In genomic region chr19:24033962-24034342, GRCh38 we compare ENCODE assay signal across 8 cellular contexts. TPM values are rescaled to one million over a fixed set of nuclear protein-coding genes. Genes with fewer than 3 reads are reported as not detected.
DNase-seq lines count a peak whose midpoint lies in the region; ATAC-seq and TF ChIP-seq lines count a peak whose summit lies in the region.

No MANE protein-coding gene starts in this region.

- TF ChIP-seq CTCF in OCI-LY7 (conservative IDR thresholded peaks at IDR 0.05; ENCODE audit: low read length) (no peak), astrocyte of the cerebellum (IDR thresholded peaks at IDR 0.05; ENCODE audit: low read depth, low read length, missing control alignments) (no peak), psoas muscle (IDR thresholded peaks at IDR 0.05) (no peak)

- peaks cover 0 to 37% (median 33%) of the 10 kb centered on the region in 11 experiments; a peak in 20 of 22 replicates for H3K9me3 ChIP-seq in BLaER1 treated with 17β-estradiol and CSF1 and Interleukin-3, amounts not matched to agents 10 nM and 100 nM (replicated peaks in 1 of 11)
- no peaks in the 10 kb centered on the region for H3K9me3 ChIP-seq in OCI-LY7 (ENCODE audit: low read length)
- H3K9me3 ChIP-seq in psoas muscle: no peaks in the 10 kb centered on the region

- POLR2A ChIA-PET in OCI-LY7 (lab: Charles Lee): interaction anchor here (1.5 kb wide), 1 partner anchor 916 kb away, joined by 5 read pairs; the partner anchor contains the start of gene ZNF730

- peaks cover 0 to 45% (median 22%) of the 10 kb centered on the region in 11 experiments; a peak in 14 of 22 replicates for H4K20me1 ChIP-seq in BLaER1 treated with 17β-estradiol and CSF1 and Interleukin-3, amounts not matched to agents 10 nM and 100 nM
- H4K20me1 ChIP-seq in OCI-LY7 (ENCODE audit: insufficient read depth, low read length): no peaks in the 10 kb centered on the region

- in situ Hi-C loops in astrocyte of the cerebellum (cut with HindIII; ENCODE audit: low sequenced_read_pairs): no loop called here

- no peaks in the 10 kb centered on the region for H3K27me3 ChIP-seq in BLaER1 treated with 17β-estradiol and CSF1 and Interleukin-3, amounts not matched to agents 10 nM and 100 nM
- H3K27me3 ChIP-seq in psoas muscle (ENCODE audit: insufficient read depth in 3 of 3, low read length in 2 of 3): no peaks in the 10 kb centered on the region

- WGBS in psoas muscle, 3 donors: 0 to 1% (median 0%) methylated on average over 15 of the region's 15 CpGs

- no TSS peak for BruUV-seq in OCI-LY7 (replicated peaks; lab: Mats Ljungman, UMichigan)

- peak; percentile 29 for DNase-seq in OCI-LY7 (ENCODE audit: low spot score)
- peak; percentile 27 for DNase-seq in astrocyte of the cerebellum (ENCODE audit: low read depth)
- DNase-seq in hippocampal formation (lab: John Stamatoyannopoulos, UW): peak; percentile 9 to 58
- DNase-seq in psoas muscle: peak; percentile 36 to 60
- DNase-seq in SIG-M5 (lab: John Stamatoyannopoulos, UW): no peak

- H3K4me3 ChIP-seq in BLaER1 treated with 17β-estradiol and CSF1 and Interleukin-3, amounts not matched to agents 10 nM and 100 nM: peak overlapping the region; percentile 77 to 93 (median 86)
- H3K4me3 ChIP-seq in OCI-LY7 (ENCODE audit: low read depth, low read length, poor library complexity, severe bottlenecking) (peak overlapping the region; percentile 79), astrocyte of the cerebellum (ENCODE audit: low read depth, low read length) (peak overlapping the region; percentile 77), psoas muscle (peak overlapping the region; percentile 84)

- H3K27ac ChIP-seq in BLaER1 treated with 17β-estradiol and CSF1 and Interleukin-3, amounts not matched to agents 10 nM and 100 nM: peak overlapping the region; percentile 91 to 97 (median 94)
- H3K27ac ChIP-seq in OCI-LY7 (ENCODE audit: low read depth, low read length, poor library complexity, severe bottlenecking) (peak overlapping the region; percentile 51), psoas muscle (peak overlapping the region; percentile 82)

- no peaks in the 10 kb centered on the region for H3K9me2 ChIP-seq in OCI-LY7 (ENCODE audit: insufficient read depth, low read length)

- peak overlapping the region; percentile 89 to 96 (median 94) for H3K4me2 ChIP-seq in BLaER1 treated with 17β-estradiol and CSF1 and Interleukin-3, amounts not matched to agents 10 nM and 100 nM
- H3K4me2 ChIP-seq in OCI-LY7 (ENCODE audit: low read length): peak overlapping the region; percentile 69

- H3K9ac ChIP-seq in BLaER1 treated with 17β-estradiol and CSF1 and Interleukin-3, amounts not matched to agents 10 nM and 100 nM: peak overlapping the region; percentile 90 to 99 (median 96)

- peaks cover 30 to 58% (median 51%) of the 10 kb centered on the region in 10 experiments for H3K4me1 ChIP-seq in BLaER1 treated with 17β-estradiol and CSF1 and Interleukin-3, amounts not matched to agents 10 nM and 100 nM
- H3K4me1 ChIP-seq in OCI-LY7 (ENCODE audit: insufficient read depth, low read length, poor library complexity, severe bottlenecking) (peaks cover 3% of the 10 kb centered on the region), psoas muscle (peaks cover 8% of the 10 kb centered on the region)

- peak; percentile 27 for ATAC-seq in GM18868 (IDR thresholded peaks at IDR 0.05; ENCODE audit: unreplicated experiment)
- peak; percentile 14 for ATAC-seq in HG03103 (IDR thresholded peaks at IDR 0.05; ENCODE audit: low read depth, unreplicated experiment)
- peak; percentile 68 to 78 (median 75) for ATAC-seq in psoas muscle

- intact Hi-C loops in OCI-LY7 (cut with micrococcal nuclease; ENCODE audit: unreplicated experiment): no loop called here
- intact Hi-C loops in psoas muscle (cut with DNase I): loop anchor here in 1 of 2 donors (10.0 kb wide), 1 partner anchor 349 kb away; the partner anchor contains the start of gene ZNF675

- H3K36me3 ChIP-seq in BLaER1 treated with 17β-estradiol and CSF1 and Interleukin-3, amounts not matched to agents 10 nM and 100 nM: peaks cover 28 to 40% (median 33%) of the 10 kb centered on the region in 11 experiments
- H3K36me3 ChIP-seq in OCI-LY7 (ENCODE audit: insufficient read depth, low read length) (peaks cover 21% of the 10 kb centered on the region), psoas muscle (ENCODE audit: insufficient read depth in 1 of 2, low read depth in 1 of 2) (peaks cover 0 to 21% of the 10 kb centered on the region in 2 donors)

- peaks cover 24% of the 10 kb centered on the region for H3K79me2 ChIP-seq in OCI-LY7 (ENCODE audit: insufficient read depth, low read depth, low read length)

- CTCF ChIA-PET in OCI-LY7 (lab: Charles Lee; ENCODE audit: unreplicated experiment): no interaction called here

- H2AFZ ChIP-seq in OCI-LY7 (ENCODE audit: low read length): peak overlapping the region; percentile 44; the same call in 1 of the 2 replicates

RNA-seq across cellular contexts. Expression of gene ZNF254, which starts 53.0 kb away (rescaled TPM):
- 8.4 and 12.2 TPM in 2 replicates for total RNA-seq in OCI-LY7 (2014; rRNA removed; shearing (Covaris generic))
- total RNA-seq in OCI-LY7 (2022): 10.1 and 11.5 TPM in 2 replicates
- 1 to 10 TPM; 2.2 to 7.0 (median 4.9) TPM for total RNA-seq in psoas muscle
- 1 to 10 TPM; 1.2 to 2.2 (median 1.6) TPM for polyA plus RNA-seq in psoas muscle

Comparison
In these comparisons a context has a peak if more than half of its experiments do, and no peak if none do; other contexts are left out.
1. ATAC-seq: peak in every context shown above with its lines; median percentile 75 in psoas muscle; 27 in GM18868; 14 in HG03103.